Comparison of ENCODE assay signal across 20 cellular contexts in genomic region chr15:92960996-92961681, GRCh38.
DNase-seq lines count a peak whose midpoint lies in the region; ATAC-seq, FAIRE-seq and TF ChIP-seq lines count a peak whose summit lies in the region.
"Had no signal": no experiment of that assay in that cellular context is flagged by ENCODE, and none has a peak within 500 bp of the region (broad histone marks: within the 10 kb centered on the region; RNA-seq: fewer than 3 reads in every experiment).

No MANE protein-coding gene starts in this region.

- POLR2A ChIA-PET in WTC11 (lab: Charles Lee), result no interaction called here

- TF ChIP-seq CTCF in WTC11 (IDR thresholded peaks at IDR 0.05), result no peak

- ATAC-seq in stimulated activated naive CD8-positive, alpha-beta T cell treated with anti-CD3 and anti-CD28 coated beads, Interleukin-15, Interleukin-2, amounts not matched to agents 100 U/mL and 50 U/mL, for 24 hours, result no peak
- ATAC-seq in WTC11, result no peak
- no peak for ATAC-seq in naive B cell (ENCODE audit: low read depth in 2 of 2)
- ATAC-seq in HG03520 (IDR thresholded peaks at IDR 0.05; ENCODE audit: unreplicated experiment), result no peak
- ATAC-seq: sciatic nerve had no signal

- H3K4me1 Mint-ChIP-seq in stimulated activated naive CD8-positive, alpha-beta T cell treated with anti-CD3 and anti-CD28 coated beads, Interleukin-15, Interleukin-2, amounts not matched to agents 100 ng/mL and 50 ng/mL, for 24 hours (ENCODE audit: low read depth), result peaks cover 76% of the 10 kb centered on the region
- peaks cover 22% of the 10 kb centered on the region for H3K4me1 Mint-ChIP-seq in WTC11
- H3K4me1 Mint-ChIP-seq in naive B cell, result peaks cover 12 to 17% (median 12%) of the 10 kb centered on the region in 3 donors

- H3K36me3 Mint-ChIP-seq in stimulated activated naive CD8-positive, alpha-beta T cell treated with anti-CD3 and anti-CD28 coated beads, Interleukin-15, Interleukin-2, amounts not matched to agents 100 ng/mL and 50 ng/mL, for 24 hours (ENCODE audit: low read depth), result peaks cover 96% of the 10 kb centered on the region
- H3K36me3 Mint-ChIP-seq in WTC11 (peaks cover 82% of the 10 kb centered on the region), naive B cell (peaks cover 27 to 46% of the 10 kb centered on the region in 2 donors)

- FAIRE-seq in H54 (lab: Jason Lieb, UNC), result no peak
- FAIRE-seq: G401.6 had no signal

- peak overlapping the region; percentile 77 for H3K27ac Mint-ChIP-seq in stimulated activated naive CD8-positive, alpha-beta T cell treated with anti-CD3 and anti-CD28 coated beads, Interleukin-15, Interleukin-2, amounts not matched to agents 100 ng/mL and 50 ng/mL, for 24 hours
- H3K27ac Mint-ChIP-seq in WTC11, result peak overlapping the region; percentile 24
- H3K27ac Mint-ChIP-seq in naive B cell, result peak overlapping the region in 4 of 6 donors; percentile 59 to 82 (median 70)
- H3K27ac Mint-ChIP-seq: endodermal cell, memory B cell had no signal

- H3K9me3 Mint-ChIP-seq in stimulated activated naive CD8-positive, alpha-beta T cell treated with anti-CD3 and anti-CD28 coated beads, Interleukin-15, Interleukin-2, amounts not matched to agents 100 ng/mL and 50 ng/mL, for 24 hours, result peaks cover 4% of the 10 kb centered on the region
- H3K9me3 Mint-ChIP-seq in WTC11 (no peaks in the 10 kb centered on the region), naive B cell (no peaks in the 10 kb centered on the region)
- H3K9me3 Mint-ChIP-seq: memory B cell had no signal

- DNase-seq in stimulated activated naive CD8-positive, alpha-beta T cell treated with anti-CD3 and anti-CD28 coated beads, Interleukin-15, Interleukin-2, amounts not matched to agents 100 U/mL and 50 U/mL, for 24 hours, result no peak
- DNase-seq in WTC11 (ENCODE audit: low spot score), result no peak
- DNase-seq in naive B cell, result no peak
- no peak for DNase-seq in H54 (ENCODE audit: insufficient read length, low spot score)
- DNase-seq in DMS 273 treated with DMSO at 0.1 percent for 48 hours (lab: John Stamatoyannopoulos, UW), result no peak
- DNase-seq: activated CD4-positive, alpha-beta T cell treated with anti-CD3 and anti-CD28 coated beads for 1 hour; activated gamma-delta T cell; CD4-positive, CD25-positive, alpha-beta regulatory T cell; DMS153; endodermal cell; MM.1S; NCI-H1436 treated with DMSO at 0.1 percent for 48 hours; NCI-H2171 treated with DMSO at 0.1 percent for 48 hours; NCI-H524 treated with DMSO at 0.1 percent for 48 hours; stimulated activated CD4-positive, alpha-beta T cell treated with anti-CD3 and anti-CD28 coated beads, Interleukin-15, amount 100 ng/mL, for 24 hours had no signal

- CTCF ChIA-PET in WTC11 (lab: Charles Lee), result interaction anchor here (1.2 kb wide), 1 partner anchor 153 kb away, joined by 4 read pairs; no protein-coding TSS in a partner anchor

- H3K27me3 Mint-ChIP-seq in stimulated activated naive CD8-positive, alpha-beta T cell treated with anti-CD3 and anti-CD28 coated beads, Interleukin-15, Interleukin-2, amounts not matched to agents 100 ng/mL and 50 ng/mL, for 24 hours, result no peaks in the 10 kb centered on the region
- H3K27me3 Mint-ChIP-seq in WTC11 (ENCODE audit: low read depth) (no peaks in the 10 kb centered on the region), naive B cell (no peaks in the 10 kb centered on the region)
- H3K27me3 Mint-ChIP-seq: CD4-positive, CD25-positive, alpha-beta regulatory T cell; memory B cell had no signal

- H3K4me3 Mint-ChIP-seq in stimulated activated naive CD8-positive, alpha-beta T cell treated with anti-CD3 and anti-CD28 coated beads, Interleukin-15, Interleukin-2, amounts not matched to agents 100 ng/mL and 50 ng/mL, for 24 hours, result peak overlapping the region; percentile 38
- H3K4me3 Mint-ChIP-seq in WTC11, result no peak overlapping the region
- H3K4me3 Mint-ChIP-seq in naive B cell, result no peak overlapping the region
- H3K4me3 Mint-ChIP-seq: endodermal cell, memory B cell had no signal

- TF ChIP-seq POLR2A in H54 (IDR thresholded peaks at IDR 0.05; ENCODE audit: low read depth, low read length), result no peak

TF ChIP-seq in WTC11, 78 proteins besides CTCF, POLR2A, EP300 and RAD21:
- TF ChIP-seq PRDM15 (CRISPR knock-in tag; IDR thresholded peaks at IDR 0.05) (no peak), MYBL2 (CRISPR knock-in tag; IDR thresholded peaks at IDR 0.05) (no peak), ZNF423 (CRISPR knock-in tag; IDR thresholded peaks at IDR 0.05) (no peak), ATF1 (CRISPR knock-in tag; IDR thresholded peaks at IDR 0.05) (no peak), ZBTB21 (CRISPR knock-in tag; IDR thresholded peaks at IDR 0.05; ENCODE audit: borderline replicate concordance) (no peak), IRF1 (CRISPR knock-in tag; IDR thresholded peaks at IDR 0.05) (no peak), ZMAT4 (CRISPR knock-in tag; IDR thresholded peaks at IDR 0.05) (no peak), ZNF512 (CRISPR knock-in tag; IDR thresholded peaks at IDR 0.05; ENCODE audit: borderline replicate concordance) (no peak), ATF2 (CRISPR knock-in tag; IDR thresholded peaks at IDR 0.05; ENCODE audit: borderline replicate concordance, low read depth) (no peak)

Comparison
In these comparisons a context has a peak if more than half of its experiments do, and no peak if none do; other contexts are left out.
1. H3K27ac Mint-ChIP-seq: peak in every context shown above with its lines; median percentile 77 in stimulated activated naive CD8-positive, alpha-beta T cell treated with anti-CD3 and anti-CD28 coated beads, Interleukin-15, Interleukin-2, amounts not matched to agents 100 ng/mL and 50 ng/mL, for 24 hours; 70 in naive B cell; 24 in WTC11.